In genomic region chrX:1249101-1249887, GRCh38 we compare ENCODE assay signal across 8 cellular contexts.
A peak's percentile ranks its signal among the peaks of the same experiment; 100 is the strongest.
DNase-seq lines count a peak whose midpoint lies in the region; FAIRE-seq and TF ChIP-seq lines count a peak whose summit lies in the region.

No MANE protein-coding gene starts in this region.

- no peaks in the 10 kb centered on the region for H3K9me3 ChIP-seq in iPS-18a (ENCODE audit: control insufficient read depth, low read depth, low read length)

- no peak overlapping the region for H3K4me3 ChIP-seq in AG10803 (ENCODE audit: low read length)
- H3K4me3 ChIP-seq in iPS-18a (ENCODE audit: low read length): peak overlapping the region; percentile 44

- FAIRE-seq in HTR-8/SVneo (lab: Jason Lieb, UNC): peak; percentile 31

- no peaks in the 10 kb centered on the region for H3K36me3 ChIP-seq in iPS-18a (ENCODE audit: control insufficient read depth, low read depth, low read length)

- H3K27ac ChIP-seq in iPS-18a (ENCODE audit: low read length): no peak overlapping the region

- DNase-seq in AG10803 (ENCODE audit: low read depth): peak; percentile 19
- DNase-seq in HTR-8/SVneo (ENCODE audit: insufficient read length, low spot score): peak; percentile 75
- peak; percentile 79 for DNase-seq in activated effector memory CD4-positive, alpha-beta T cell treated with anti-CD3 and anti-CD28 coated beads, Interleukin-2, amount 50 U/mL, for 16 hours
- DNase-seq in stimulated activated CD4-positive, alpha-beta T cell treated with anti-CD3 and anti-CD28 coated beads, Interleukin-1b, Interleukin-23, amount 100 ng/mL, for 48 hours: peak; percentile 52
- DNase-seq in DMS53 treated with DMSO at 0.1 percent for 48 hours (lab: John Stamatoyannopoulos, UW; ENCODE audit: unreplicated experiment): no peak
- no peak for DNase-seq in SKM-1 (lab: John Stamatoyannopoulos, UW; ENCODE audit: unreplicated experiment)
- DNase-seq in NCI-H1092 (lab: John Stamatoyannopoulos, UW): no peak

- peak overlapping the region; percentile 56 for H3K9ac ChIP-seq in iPS-18a (ENCODE audit: low read length)

- H3K27me3 ChIP-seq in iPS-18a (ENCODE audit: control insufficient read depth, insufficient read depth, low read length): no peaks in the 10 kb centered on the region

- H3K4me1 ChIP-seq in iPS-18a (ENCODE audit: control insufficient read depth, low read depth, low read length): peaks cover 3% of the 10 kb centered on the region

- TF ChIP-seq CTCF in AG10803 (conservative IDR thresholded peaks at IDR 0.05; ENCODE audit: low read length): no peak

Comparison
In these comparisons a context has a peak if more than half of its experiments do, and no peak if none do; other contexts are left out.
1. DNase-seq: peak in AG10803 (single experiment), HTR-8/SVneo (single experiment), activated effector memory CD4-positive, alpha-beta T cell treated with anti-CD3 and anti-CD28 coated beads, Interleukin-2, amount 50 U/mL, for 16 hours (single experiment) and stimulated activated CD4-positive, alpha-beta T cell treated with anti-CD3 and anti-CD28 coated beads, Interleukin-1b, Interleukin-23, amount 100 ng/mL, for 48 hours (single experiment); none in DMS53 treated with DMSO at 0.1 percent for 48 hours (single experiment), SKM-1 (single experiment) and NCI-H1092 (single experiment).